ENCODE assay signal across 1 cellular context in genomic region chr5:126357585-126358342, GRCh38.
TF ChIP-seq lines count a peak whose summit lies in the region.

No MANE protein-coding gene starts in this region.

TF ChIP-seq in GM12878, 131 proteins besides CTCF, POLR2A, EP300 and RAD21 (continued from another document):
- TF ChIP-seq NKRF (conservative IDR thresholded peaks at IDR 0.05) (no peak), SPI1 (IDR thresholded peaks at IDR 0.05; ENCODE audit: borderline replicate concordance, insufficient read depth, low read depth, low read length) (peak; percentile 85; the same call in 1 of the 2 replicates), IRF4 (IDR thresholded peaks at IDR 0.05; ENCODE audit: low read depth, low read length) (0 out of 2 replicates have a peak, but pooled peaks have one; percentile 12)
